8 cellular contexts compared by ENCODE assay signal in the genomic region with DNA sequence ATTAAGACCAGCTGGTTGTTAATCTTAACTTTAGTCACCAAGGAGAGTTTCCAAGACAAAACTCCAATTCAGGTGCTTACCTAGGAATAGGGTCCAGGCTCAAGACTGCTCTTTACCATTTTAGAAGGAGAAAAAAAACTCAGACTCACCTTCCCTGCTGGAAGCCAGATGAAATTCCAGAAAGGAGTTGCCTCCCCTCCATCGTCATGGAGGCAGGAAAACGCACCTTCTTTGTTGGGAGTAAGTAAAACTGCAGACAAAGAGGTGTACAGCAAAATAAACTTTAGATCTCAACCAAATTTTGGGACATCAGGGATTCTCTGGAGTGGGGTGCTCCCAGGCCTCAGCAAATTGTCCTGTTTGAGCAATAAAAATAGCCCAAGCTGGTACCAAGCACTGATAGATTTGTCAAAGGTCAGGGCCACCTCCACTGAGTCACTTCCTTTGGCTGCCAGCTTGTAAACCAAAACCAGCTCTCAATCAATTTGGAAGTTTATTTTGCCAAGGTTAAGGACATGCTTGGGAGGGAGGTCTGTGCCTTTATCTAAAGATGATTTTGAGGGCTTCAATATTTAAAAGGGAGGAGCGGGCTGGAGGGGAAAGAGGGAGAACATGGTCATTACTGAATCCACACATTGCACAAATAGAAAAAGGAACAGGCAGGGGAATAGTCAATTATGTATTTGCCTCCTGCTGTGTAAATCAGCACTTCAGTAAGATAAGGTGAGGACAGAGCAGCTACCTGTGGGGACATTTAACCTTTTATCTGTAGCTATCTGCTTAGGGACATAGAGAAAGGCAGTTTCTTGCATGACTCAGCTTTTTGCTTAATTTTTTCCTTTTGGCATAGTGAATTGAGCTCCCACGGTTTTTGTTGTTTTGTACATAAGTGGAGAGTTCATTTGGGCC. TPM values are rescaled to one million over a fixed set of nuclear protein-coding genes. Genes with fewer than 3 reads are reported as not detected.
A peak's percentile ranks its signal among the peaks of the same experiment; 100 is the strongest.
DNase-seq lines count a peak whose midpoint lies in the region; ATAC-seq and TF ChIP-seq lines count a peak whose summit lies in the region.

No MANE protein-coding gene starts in this region.

- H3K4me3 Mint-ChIP-seq in natural killer cell treated with Interleukin-12 subunit alpha and Interleukin-12 subunit beta and Interleukin-15 and Interleukin-18, amount 100 ng/mL, for 72 hours: peak overlapping the region; percentile 94

- peaks cover 31% of the 10 kb centered on the region for H3K79me2 ChIP-seq in PC-3 (ENCODE audit: low read length)

- H3K27ac ChIP-seq in PC-3 (ENCODE audit: low read length): peak overlapping the region; percentile 72
- H3K27ac ChIP-seq in effector memory CD4-positive, alpha-beta T cell (ENCODE audit: insufficient read depth, low read length, poor library complexity, severe bottlenecking): no peak overlapping the region

- peaks cover 72% of the 10 kb centered on the region for H3K4me1 ChIP-seq in PC-3 (ENCODE audit: insufficient read depth, low read length)
- H3K4me1 ChIP-seq in effector memory CD4-positive, alpha-beta T cell (ENCODE audit: control insufficient read depth, insufficient read depth, low read length, poor library complexity, severe bottlenecking): peaks cover 13% of the 10 kb centered on the region

- TF ChIP-seq CTCF in PC-3 (conservative IDR thresholded peaks at IDR 0.05; ENCODE audit: low read depth, low read length) (no peak), GM10266 (IDR thresholded peaks at IDR 0.05; ENCODE audit: control insufficient read depth, insufficient read depth, low read depth, missing control alignments) (no peak)

- H3F3A ChIP-seq in PC-3 (ENCODE audit: low read length, unreplicated experiment): peaks cover 8% of the 10 kb centered on the region

- no TSS peak for BruUV-seq in PC-3 (replicated peaks; lab: Mats Ljungman, UMichigan)

- H3K9me3 ChIP-seq in PC-3 (ENCODE audit: low read length): no peaks in the 10 kb centered on the region
- no peaks in the 10 kb centered on the region for H3K9me3 ChIP-seq in effector memory CD4-positive, alpha-beta T cell (ENCODE audit: control insufficient read depth, low read length)

- peak overlapping the region; percentile 92 for H3K4me2 ChIP-seq in PC-3 (ENCODE audit: low read length)

- H3K9me3 Mint-ChIP-seq in natural killer cell treated with Interleukin-12 subunit alpha and Interleukin-12 subunit beta and Interleukin-15 and Interleukin-18, amount 100 ng/mL, for 72 hours: no peaks in the 10 kb centered on the region

- peaks cover 7 to 11% of the 10 kb centered on the region in 2 donors for H3K27me3 Mint-ChIP-seq in natural killer cell treated with Interleukin-12 subunit alpha and Interleukin-12 subunit beta and Interleukin-15 and Interleukin-18, amount 100 ng/mL, for 72 hours

- ATAC-seq in PC-3: no peak
- ATAC-seq in natural killer cell treated with Interleukin-12 subunit alpha and Interleukin-12 subunit beta and Interleukin-15 and Interleukin-18, amount 100 ng/mL, for 72 hours: no peak
- ATAC-seq in HG02973 (IDR thresholded peaks at IDR 0.05; ENCODE audit: unreplicated experiment): no peak

- POLR2A ChIA-PET in PC-3 (lab: Charles Lee; ENCODE audit: unreplicated experiment): interaction anchor here (0.7 kb wide), 1 partner anchor 89 kb away, joined by 7 read pairs; no protein-coding TSS in a partner anchor

- intact Hi-C loops in PC-3 (cut with micrococcal nuclease): loop anchor here (5.0 kb wide), 1 partner anchor 120 kb away; no protein-coding TSS in a partner anchor

- H3K36me3 Mint-ChIP-seq in natural killer cell treated with Interleukin-12 subunit alpha and Interleukin-12 subunit beta and Interleukin-15 and Interleukin-18, amount 100 ng/mL, for 72 hours: no peaks in the 10 kb centered on the region

- peak overlapping the region; percentile 86 to 92 for H3K27ac Mint-ChIP-seq in natural killer cell treated with Interleukin-12 subunit alpha and Interleukin-12 subunit beta and Interleukin-15 and Interleukin-18, amount 100 ng/mL, for 72 hours

- DNase-seq in DMS153 (lab: John Stamatoyannopoulos, UW): peak; percentile 44
- DNase-seq in DMS153 treated with DMSO at 0.1 percent for 48 hours (lab: John Stamatoyannopoulos, UW; ENCODE audit: unreplicated experiment): no peak
- peak; percentile 81 for DNase-seq in PC-3
- DNase-seq in effector memory CD4-positive, alpha-beta T cell: no peak
- no peak for DNase-seq in natural killer cell treated with Interleukin-12 subunit alpha and Interleukin-12 subunit beta and Interleukin-15 and Interleukin-18, amount 100 ng/mL, for 72 hours (ENCODE audit: low spot score)
- no peak for DNase-seq in Kasumi-1 (lab: John Stamatoyannopoulos, UW)
- DNase-seq in GM10266 (ENCODE audit: extremely low spot score): no peak

- CTCF ChIA-PET in PC-3 (lab: Charles Lee): no interaction called here

- no peaks in the 10 kb centered on the region for H3K36me3 ChIP-seq in PC-3 (ENCODE audit: low read depth, low read length)
- no peaks in the 10 kb centered on the region for H3K36me3 ChIP-seq in effector memory CD4-positive, alpha-beta T cell (ENCODE audit: control insufficient read depth, insufficient read depth, low read length)

- H4K20me1 ChIP-seq in PC-3 (ENCODE audit: low read length): peaks cover 4% of the 10 kb centered on the region; the same call in 1 of the 2 replicates

- H3K4me1 Mint-ChIP-seq in natural killer cell treated with Interleukin-12 subunit alpha and Interleukin-12 subunit beta and Interleukin-15 and Interleukin-18, amount 100 ng/mL, for 72 hours (ENCODE audit: low read depth in 2 of 2): peaks cover 37 to 43% of the 10 kb centered on the region in 2 donors

- H3K27me3 ChIP-seq in PC-3 (ENCODE audit: low read length): no peaks in the 10 kb centered on the region
- H3K27me3 ChIP-seq in effector memory CD4-positive, alpha-beta T cell (replicated peaks; ENCODE audit: control insufficient read depth, insufficient read depth, low read length, poor library complexity, severe bottlenecking): no peaks in the 10 kb centered on the region

- peak overlapping the region; percentile 90 for H3K4me3 ChIP-seq in PC-3 (ENCODE audit: low read length)
- peak overlapping the region; percentile 96 for H3K4me3 ChIP-seq in effector memory CD4-positive, alpha-beta T cell (ENCODE audit: insufficient read depth, low read depth, low read length, poor library complexity, severe bottlenecking)

- peak overlapping the region; percentile 86; the same call in 1 of the 2 replicates for H2AFZ ChIP-seq in PC-3 (ENCODE audit: low read length)

- H3K9ac ChIP-seq in PC-3 (ENCODE audit: low read length): peak overlapping the region; percentile 81

- H3K9me2 ChIP-seq in PC-3 (replicated peaks; ENCODE audit: low read length): no peaks in the 10 kb centered on the region

RNA-seq across cellular contexts. Expression of a gene that starts 1.5 kb away (rescaled TPM):
- total RNA-seq in PC-3 (2014; rRNA removed): 125 and 143 TPM in 2 replicates
- total RNA-seq in natural killer cell treated with Interleukin-12 subunit alpha and Interleukin-12 subunit beta and Interleukin-15 and Interleukin-18, amount 100 ng/mL, for 72 hours: 10 to 100 TPM; 22.3 to 31.6 TPM

Comparison
In these comparisons a context has a peak if more than half of its experiments do, and no peak if none do; other contexts are left out.
1. DNase-seq: peak in DMS153 (single experiment) and PC-3 (single experiment); none in DMS153 treated with DMSO at 0.1 percent for 48 hours (single experiment), effector memory CD4-positive, alpha-beta T cell (0 of 3), natural killer cell treated with Interleukin-12 subunit alpha and Interleukin-12 subunit beta and Interleukin-15 and Interleukin-18, amount 100 ng/mL, for 72 hours (single experiment), Kasumi-1 (0 of 2) and GM10266 (single experiment).